ENCODE assay signal across 8 cellular contexts in genomic region chr7:66522518-66522917, GRCh38.
DNase-seq lines count a peak whose midpoint lies in the region; ATAC-seq and TF ChIP-seq lines count a peak whose summit lies in the region.

No MANE protein-coding gene starts in this region.

- H3K9me3 ChIP-seq in Panc1 (ENCODE audit: control insufficient read depth, insufficient read depth, low read depth, low read length) (no peaks in the 10 kb centered on the region), thyroid gland (no peaks in the 10 kb centered on the region)

- intact Hi-C loops in Panc1 (cut with micrococcal nuclease; ENCODE audit: unreplicated experiment), result no loop called here
- intact Hi-C loops in thyroid gland (cut with DNase I), result no loop called here

- BruUV-seq in Panc1 (replicated peaks; lab: Mats Ljungman, UMichigan), result no TSS peak

- CTCF ChIA-PET in Panc1 (lab: Charles Lee), result no interaction called here

- WGBS in thyroid gland, 2 donors, result 60 to 79% methylated on average over 2 of the region's 3 CpGs

- H3K36me3 ChIP-seq in Panc1 (ENCODE audit: control insufficient read depth, insufficient read depth, low read length), result no peaks in the 10 kb centered on the region
- no peaks in the 10 kb centered on the region for H3K36me3 ChIP-seq in thyroid gland

- in situ Hi-C loops in Panc1 (cut with HindIII; ENCODE audit: low pct_unique_long_range_greater_than_20kb, low sequenced_read_pairs), result no loop called here

- peaks cover 10% of the 10 kb centered on the region for H3K4me1 Mint-ChIP-seq in stimulated activated naive CD8-positive, alpha-beta T cell treated with anti-CD3 and anti-CD28 coated beads, Interleukin-15, amount 100 ng/mL, for 72 hours

- POLR2A ChIA-PET in Panc1 (lab: Charles Lee), result no interaction called here

- H3K4me3 Mint-ChIP-seq in stimulated activated naive CD8-positive, alpha-beta T cell treated with anti-CD3 and anti-CD28 coated beads, Interleukin-15, amount 100 ng/mL, for 72 hours, result no peak overlapping the region

- H3K4me3 ChIP-seq in Panc1 (ENCODE audit: low read depth in 2 of 2, low read length in 2 of 2), result no peak overlapping the region
- no peak overlapping the region for H3K4me3 ChIP-seq in fibroblast of villous mesenchyme (ENCODE audit: low read depth, low read length)
- H3K4me3 ChIP-seq in thyroid gland (replicated peaks in 1 of 3), result no peak overlapping the region

- H3K9me3 Mint-ChIP-seq in stimulated activated naive CD8-positive, alpha-beta T cell treated with anti-CD3 and anti-CD28 coated beads, Interleukin-15, amount 100 ng/mL, for 72 hours, result no peaks in the 10 kb centered on the region

- no peaks in the 10 kb centered on the region for H3K27me3 ChIP-seq in Panc1 (ENCODE audit: control insufficient read depth, insufficient read depth, low read length)
- H3K27me3 ChIP-seq in thyroid gland, result no peaks in the 10 kb centered on the region

- peak; percentile 74 for ATAC-seq in stimulated activated naive CD8-positive, alpha-beta T cell treated with anti-CD3 and anti-CD28 coated beads, Interleukin-15, amount 100 ng/mL, for 72 hours
- no peak for ATAC-seq in stimulated activated naive CD8-positive, alpha-beta T cell treated with anti-CD3 and anti-CD28 coated beads, Interleukin-15, Interleukin-2, amounts not matched to agents 100 U/mL and 50 U/mL, for 24 hours
- peak; percentile 81 for ATAC-seq in Panc1

- peak in 1 of 2 donors; percentile 12 for DNase-seq in stimulated activated naive CD8-positive, alpha-beta T cell treated with anti-CD3 and anti-CD28 coated beads, Interleukin-15, amount 100 ng/mL, for 72 hours
- DNase-seq in stimulated activated naive CD8-positive, alpha-beta T cell treated with anti-CD3 and anti-CD28 coated beads, Interleukin-15, Interleukin-2, amounts not matched to agents 100 U/mL and 50 U/mL, for 24 hours, result no peak
- DNase-seq in Panc1 (ENCODE audit: low read depth, low spot score) (no peak), fibroblast of villous mesenchyme (ENCODE audit: low read depth) (no peak), DMS79 treated with DMSO at 0.1 percent for 48 hours (lab: John Stamatoyannopoulos, UW) (no peak), KG1 (lab: John Stamatoyannopoulos, UW) (no peak), NCI-H1092 treated with DMSO at 0.1 percent for 48 hours (lab: John Stamatoyannopoulos, UW) (no peak), thyroid gland (no peak)

- TF ChIP-seq CTCF in Panc1 (IDR thresholded peaks at IDR 0.05), result no peak; the same call in 1 of the 2 replicates
- TF ChIP-seq CTCF in fibroblast of villous mesenchyme (IDR thresholded peaks at IDR 0.05; ENCODE audit: insufficient read depth, low read depth, low read length), result peak; percentile 36
- TF ChIP-seq CTCF in thyroid gland (IDR thresholded peaks at IDR 0.05), result peak in 1 of 6 experiments; percentile 8

- H3K27ac ChIP-seq in Panc1 (ENCODE audit: low read length) (no peak overlapping the region), thyroid gland (no peak overlapping the region)

- no peaks in the 10 kb centered on the region for H3K27me3 Mint-ChIP-seq in stimulated activated naive CD8-positive, alpha-beta T cell treated with anti-CD3 and anti-CD28 coated beads, Interleukin-15, amount 100 ng/mL, for 72 hours

- H3K27ac Mint-ChIP-seq in stimulated activated naive CD8-positive, alpha-beta T cell treated with anti-CD3 and anti-CD28 coated beads, Interleukin-15, amount 100 ng/mL, for 72 hours, result peak overlapping the region in 1 of 2 donors; percentile 31

- H3K4me1 ChIP-seq in Panc1 (ENCODE audit: control insufficient read depth, insufficient read depth, low read length) (no peaks in the 10 kb centered on the region), thyroid gland (no peaks in the 10 kb centered on the region)

- no peak for TF ChIP-seq POLR2A in thyroid gland (IDR thresholded peaks at IDR 0.05)
